In the genomic region with DNA sequence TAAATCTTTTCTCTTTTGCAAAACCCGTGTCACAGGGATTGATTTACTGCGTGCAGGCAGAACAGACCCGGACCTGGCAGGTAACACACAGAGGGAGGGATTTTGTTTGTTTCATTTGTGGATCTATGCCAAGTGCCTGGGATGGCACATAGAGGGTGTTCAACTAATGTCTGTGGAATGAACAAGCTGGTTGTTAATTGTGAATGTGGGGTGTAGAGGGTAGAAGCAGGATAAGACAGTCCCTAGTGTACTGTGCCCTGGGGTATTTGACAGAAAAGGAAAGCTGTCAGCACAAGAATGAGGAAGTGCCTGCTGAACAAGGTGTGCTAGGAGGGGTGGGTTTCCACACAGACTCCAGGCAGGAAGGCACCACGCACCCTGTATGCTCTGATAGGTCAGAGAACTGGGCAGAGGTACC, we compare ENCODE assay signal across 15 cellular contexts.
DNase-seq lines count a peak whose midpoint lies in the region; ATAC-seq and TF ChIP-seq lines count a peak whose summit lies in the region.
"Had no signal": no experiment of that assay in that cellular context is flagged by ENCODE, and none has a peak within 500 bp of the region (broad histone marks: within the 10 kb centered on the region; RNA-seq: fewer than 3 reads in every experiment).

No MANE protein-coding gene starts in this region.

- ATAC-seq in foreskin keratinocyte (peak; percentile 45), GM18519 (IDR thresholded peaks at IDR 0.05; ENCODE audit: low FRiP score, unreplicated experiment) (no peak), GM18909 (IDR thresholded peaks at IDR 0.05; ENCODE audit: poor library complexity, unreplicated experiment) (no peak)
- peak; percentile 29 to 41 for ATAC-seq in stimulated activated naive B cell treated with anti-CD40 and anti-IgM and Interleukin-4, amounts not matched to agents 10 μg/mL and 1 μg/mL and 100 μg/mL, for 72 hours (replicated peaks)
- ATAC-seq: GM23338 had no signal

- no peaks in the 10 kb centered on the region for H3K27me3 ChIP-seq in foreskin keratinocyte

- H3K27ac Mint-ChIP-seq in stimulated activated naive B cell treated with anti-CD40 and anti-IgM and Interleukin-4, amounts not matched to agents 10 μg/mL and 1 μg/mL and 100 μg/mL, for 72 hours: no peak overlapping the region
- H3K27ac Mint-ChIP-seq: GM23338 had no signal

- DNase-seq in NCI-H748 (lab: John Stamatoyannopoulos, UW; ENCODE audit: unreplicated experiment) (peak; percentile 11), NCI-H748 treated with DMSO at 0.1 percent for 48 hours (lab: John Stamatoyannopoulos, UW) (no peak), NCI-H2171 treated with DMSO at 0.1 percent for 48 hours (lab: John Stamatoyannopoulos, UW) (peak; percentile 43), foreskin keratinocyte (peak in 1 of 2 donors; percentile 2), hepatic stellate cell (ENCODE audit: low spot score) (no peak)
- DNase-seq in stimulated activated naive B cell treated with anti-CD40 and anti-IgM and Interleukin-4, amounts not matched to agents 10 μg/mL and 1 μg/mL and 100 μg/mL, for 72 hours: no peak
- DNase-seq: Caco-2; NCI-H1092 treated with DMSO at 0.1 percent for 48 hours; NCI-H1694; NK-92 treated with Interleukin-12 subunit alpha and Interleukin-12 subunit beta, amount 100 ng/mL, for 24 hours had no signal

- no peaks in the 10 kb centered on the region for H3K4me1 ChIP-seq in foreskin keratinocyte
- H3K4me1 ChIP-seq: Caco-2 had no signal

- no peak for TF ChIP-seq CTCF in foreskin keratinocyte (conservative IDR thresholded peaks at IDR 0.05)

- no peak overlapping the region for H3K27ac ChIP-seq in foreskin keratinocyte
- H3K27ac ChIP-seq: 22Rv1, C4-2B had no signal

- H3K9me3 Mint-ChIP-seq in stimulated activated naive B cell treated with anti-CD40 and anti-IgM and Interleukin-4, amounts not matched to agents 10 μg/mL and 1 μg/mL and 100 μg/mL, for 72 hours: no peaks in the 10 kb centered on the region

- peaks cover 6 to 10% of the 10 kb centered on the region in 2 donors for H3K4me1 Mint-ChIP-seq in stimulated activated naive B cell treated with anti-CD40 and anti-IgM and Interleukin-4, amounts not matched to agents 10 μg/mL and 1 μg/mL and 100 μg/mL, for 72 hours
- H3K4me1 Mint-ChIP-seq: GM23338 had no signal

- no peak overlapping the region for H3K4me3 Mint-ChIP-seq in stimulated activated naive B cell treated with anti-CD40 and anti-IgM and Interleukin-4, amounts not matched to agents 10 μg/mL and 1 μg/mL and 100 μg/mL, for 72 hours
- H3K4me3 Mint-ChIP-seq: GM23338 had no signal

- no peaks in the 10 kb centered on the region for H3K27me3 Mint-ChIP-seq in stimulated activated naive B cell treated with anti-CD40 and anti-IgM and Interleukin-4, amounts not matched to agents 10 μg/mL and 1 μg/mL and 100 μg/mL, for 72 hours

- H3K36me3 Mint-ChIP-seq in stimulated activated naive B cell treated with anti-CD40 and anti-IgM and Interleukin-4, amounts not matched to agents 10 μg/mL and 1 μg/mL and 100 μg/mL, for 72 hours: no peaks in the 10 kb centered on the region

Comparison
In these comparisons a context has a peak if more than half of its experiments do, and no peak if none do; other contexts are left out.
1. DNase-seq: peak in NCI-H748 (single experiment) and NCI-H2171 treated with DMSO at 0.1 percent for 48 hours (single experiment); none in NCI-H748 treated with DMSO at 0.1 percent for 48 hours (single experiment), stimulated activated naive B cell treated with anti-CD40 and anti-IgM and Interleukin-4, amounts not matched to agents 10 μg/mL and 1 μg/mL and 100 μg/mL, for 72 hours (single experiment) and hepatic stellate cell (single experiment).
2. ATAC-seq: peak in foreskin keratinocyte (single experiment) and stimulated activated naive B cell treated with anti-CD40 and anti-IgM and Interleukin-4, amounts not matched to agents 10 μg/mL and 1 μg/mL and 100 μg/mL, for 72 hours (2 of 2); none in GM18519 (single experiment) and GM18909 (single experiment).